9 cellular contexts compared by ENCODE assay signal in genomic region chr4:1041147-1041935, GRCh38. TPM values are rescaled to one million over a fixed set of nuclear protein-coding genes. Genes with fewer than 3 reads are reported as not detected.
DNase-seq lines count a peak whose midpoint lies in the region; ATAC-seq and TF ChIP-seq lines count a peak whose summit lies in the region.
"Had no signal": no experiment of that assay in that cellular context is flagged by ENCODE, and none has a peak within 500 bp of the region (broad histone marks: within the 10 kb centered on the region; RNA-seq: fewer than 3 reads in every experiment).

No MANE protein-coding gene starts in this region.

- no peak for ATAC-seq in Right ventricle myocardium inferior

- no peaks in the 10 kb centered on the region for H3K9me3 Mint-ChIP-seq in type B pancreatic cell
- H3K9me3 Mint-ChIP-seq: CD4-positive, CD25-positive, alpha-beta regulatory T cell had no signal

- peaks cover 3% of the 10 kb centered on the region for H3K27me3 Mint-ChIP-seq in type B pancreatic cell

- peak overlapping the region; percentile 61 for H3K4me3 Mint-ChIP-seq in type B pancreatic cell
- H3K4me3 Mint-ChIP-seq: CD4-positive, CD25-positive, alpha-beta regulatory T cell had no signal

- no peak for TF ChIP-seq POLR2A in spleen (IDR thresholded peaks at IDR 0.05)

- H3K27ac ChIP-seq in right atrium auricular region, result no peak overlapping the region
- no peak overlapping the region for H3K27ac ChIP-seq in spleen

- peaks cover 0 to 8% of the 10 kb centered on the region in 2 donors for H3K27me3 ChIP-seq in right atrium auricular region
- H3K27me3 ChIP-seq in spleen (replicated peaks in 1 of 7), result peaks cover 0 to 52% (median 20%) of the 10 kb centered on the region in 7 donors

- no peak for TF ChIP-seq CTCF in right atrium auricular region (IDR thresholded peaks at IDR 0.05)
- TF ChIP-seq CTCF in type B pancreatic cell (conservative IDR thresholded peaks at IDR 0.05), result no peak
- no peak for TF ChIP-seq CTCF in spleen (IDR thresholded peaks at IDR 0.05 in 8 of 11, conservative IDR thresholded peaks at IDR 0.05 in 3 of 11)

- H3K36me3 Mint-ChIP-seq in type B pancreatic cell, result no peaks in the 10 kb centered on the region
- H3K36me3 Mint-ChIP-seq: CD4-positive, CD25-positive, alpha-beta regulatory T cell had no signal

- H3K4me3 ChIP-seq in right atrium auricular region (no peak overlapping the region), spleen (no peak overlapping the region)

- H3K9me3 ChIP-seq in right atrium auricular region (no peaks in the 10 kb centered on the region), spleen (no peaks in the 10 kb centered on the region)

- intact Hi-C loops in Right ventricle myocardium inferior (cut with DNase I) (no loop called here), spleen (cut with DNase I; ENCODE audit: low total_unique reads) (no loop called here)

- H3K4me1 ChIP-seq in right atrium auricular region (peaks cover 0 to 28% of the 10 kb centered on the region in 2 donors), spleen (peaks cover 0 to 13% (median 1%) of the 10 kb centered on the region in 6 donors)

- WGBS in spleen, 5 donors, result 44 to 64% (median 57%) methylated on average over 21 to 36 of the region's 36 CpGs

- no peaks in the 10 kb centered on the region for H3K36me3 ChIP-seq in right atrium auricular region
- H3K36me3 ChIP-seq in spleen, result no peaks in the 10 kb centered on the region

- H3K27ac Mint-ChIP-seq in type B pancreatic cell, result peak overlapping the region; percentile 73
- H3K27ac Mint-ChIP-seq: CD4-positive, CD25-positive, alpha-beta regulatory T cell had no signal

- DNase-seq in Right ventricle myocardium inferior (ENCODE audit: missing footprints) (peak; percentile 59), right atrium auricular region (ENCODE audit: low spot score) (no peak), brain pericyte (ENCODE audit: low read depth, low spot score) (peak; percentile 47), kidney tubule cell (ENCODE audit: low spot score) (peak; percentile 81), type B pancreatic cell (ENCODE audit: extremely low spot score, unreplicated experiment) (no peak), GDM1 (lab: John Stamatoyannopoulos, UW) (no peak), NCI-H2196 treated with DMSO at 0.1 percent for 48 hours (lab: John Stamatoyannopoulos, UW; ENCODE audit: unreplicated experiment) (no peak), spleen (no peak)
- DNase-seq: CD4-positive, CD25-positive, alpha-beta regulatory T cell had no signal

- peaks cover 15% of the 10 kb centered on the region for H3K4me1 Mint-ChIP-seq in type B pancreatic cell (ENCODE audit: unreplicated experiment)

RNA-seq across cellular contexts. Expression of gene FGFRL1, which starts 29.9 kb away (rescaled TPM):
- 21.0 TPM for total RNA-seq in Right ventricle myocardium inferior
- total RNA-seq in right atrium auricular region, result 10 to 100 TPM; 30.3 to 47.1 TPM
- total RNA-seq in type B pancreatic cell (ENCODE audit: low replicate concordance), result 20.5 and 30.9 TPM in 2 replicates
- 10 to 100 TPM in 5 of 7 donors, 1 to 10 TPM in 2; 7.9 to 20.6 (median 13.2) TPM for total RNA-seq in spleen
- polyA plus RNA-seq in spleen, result 1 to 10 TPM; 1.4 to 4.6 (median 1.5) TPM

RNA-seq across cellular contexts. Expression of gene SLC26A1, which starts 48.1 kb away (rescaled TPM):
- total RNA-seq in Right ventricle myocardium inferior (not detected), right atrium auricular region (not detected), type B pancreatic cell (ENCODE audit: low replicate concordance) (2.8 and 3.8 TPM in 2 replicates), spleen (under 1 TPM in 6 of 7 donors, not detected in 1; 0.07 to 0.68 (median 0.19) TPM)
- polyA plus RNA-seq in spleen, result under 1 TPM; 0.24 to 0.48 (median 0.30) TPM

RNA-seq across cellular contexts. Expression of gene IDUA, which starts 54.5 kb away (rescaled TPM):
- 8.6 TPM for total RNA-seq in Right ventricle myocardium inferior
- 10 to 100 TPM in 1 of 2 donors, 1 to 10 TPM in 1; 8.9 to 10.2 TPM for total RNA-seq in right atrium auricular region
- 20.7 and 37.2 TPM in 2 replicates for total RNA-seq in type B pancreatic cell (ENCODE audit: low replicate concordance)
- 10 to 100 TPM; 18.3 to 58.3 (median 37.9) TPM for total RNA-seq in spleen
- 10 to 100 TPM; 11.5 to 26.5 (median 19.1) TPM for polyA plus RNA-seq in spleen

Comparison
In these comparisons a context has a peak if more than half of its experiments do, and no peak if none do; other contexts are left out.
1. DNase-seq: peak in Right ventricle myocardium inferior (single experiment), brain pericyte (single experiment) and kidney tubule cell (single experiment); none in right atrium auricular region (single experiment), type B pancreatic cell (single experiment), GDM1 (single experiment), NCI-H2196 treated with DMSO at 0.1 percent for 48 hours (single experiment) and spleen (single experiment).